21 cellular contexts compared by ENCODE assay signal in the genomic region with DNA sequence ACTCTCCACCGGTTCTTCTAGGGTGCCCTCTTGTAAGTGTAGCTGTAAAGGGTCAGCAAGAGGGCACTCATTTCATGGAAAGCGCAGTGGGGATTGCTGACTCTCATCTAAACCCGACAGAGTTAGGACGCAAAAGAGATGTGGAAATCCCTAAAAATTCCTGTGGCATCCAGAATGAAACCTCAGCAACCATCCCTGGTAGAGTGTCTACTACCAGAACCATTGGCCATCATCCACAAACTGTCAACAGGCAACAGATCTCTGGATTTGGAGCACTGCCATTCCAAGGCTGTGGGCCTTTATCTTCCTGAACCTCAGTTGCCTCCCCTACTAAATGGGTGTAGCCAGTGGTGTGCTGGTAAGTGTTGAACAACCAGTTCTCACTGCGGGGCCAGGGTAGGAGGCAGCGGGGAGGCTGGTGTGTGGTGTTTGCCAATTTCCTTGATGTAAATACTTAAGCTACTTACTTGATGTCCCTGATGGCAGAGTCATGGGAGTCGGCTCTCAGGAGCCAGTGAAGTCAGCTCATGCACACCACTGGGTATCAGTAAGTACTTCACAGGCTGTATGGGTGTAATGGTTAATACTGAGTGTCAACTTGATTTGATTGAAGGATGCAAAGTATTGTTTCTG.
"Had no signal": no experiment of that assay in that cellular context is flagged by ENCODE, and none has a peak within 500 bp of the region (broad histone marks: within the 10 kb centered on the region; RNA-seq: fewer than 3 reads in every experiment).

No MANE protein-coding gene starts in this region.

- H3K9me3 ChIP-seq: mucosa of descending colon, right atrium auricular region had no signal

- H3K9me3 Mint-ChIP-seq: activated B cell treated with CpG ODN at 0.5 μM for 24 hours; activated CD8-positive, alpha-beta T cell treated with anti-CD3 and anti-CD28 coated beads for 36 hours; activated naive CD4-positive, alpha-beta T cell treated with anti-CD3 and anti-CD28 coated beads, Interleukin-2, amount 50 U/mL, for 72 hours; activated T-cell treated with anti-CD3 and anti-CD28 coated beads, Interleukin-2, amount 50 U/mL, for 4 hours; effector memory CD8-positive, alpha-beta T cell had no signal

- H3K27ac ChIP-seq: coronary artery, right atrium auricular region had no signal

- H3K36me3 ChIP-seq: right atrium auricular region had no signal

- H3K36me3 Mint-ChIP-seq: activated naive CD4-positive, alpha-beta T cell treated with anti-CD3 and anti-CD28 coated beads, Interleukin-2, amount 50 U/mL, for 72 hours; naive thymus-derived CD4-positive, alpha-beta T cell had no signal

- H3K27me3 ChIP-seq: right atrium auricular region had no signal

- FAIRE-seq: islet of Langerhans had no signal

- H3K4me3 ChIP-seq: coronary artery, mucosa of descending colon, right atrium auricular region, skin epidermis had no signal

- H3K4me1 Mint-ChIP-seq: activated B cell treated with CpG ODN at 0.5 μM for 24 hours had no signal

- H3K4me3 Mint-ChIP-seq: activated B cell treated with CpG ODN at 0.5 μM for 24 hours; activated CD8-positive, alpha-beta T cell treated with anti-CD3 and anti-CD28 coated beads for 36 hours; activated T-cell treated with anti-CD3 and anti-CD28 coated beads, Interleukin-2, amount 50 U/mL, for 4 hours; brain; effector memory CD8-positive, alpha-beta T cell; naive thymus-derived CD4-positive, alpha-beta T cell had no signal

- H3K27ac Mint-ChIP-seq: activated B cell treated with CpG ODN at 0.5 μM for 24 hours; activated CD8-positive, alpha-beta T cell treated with anti-CD3 and anti-CD28 coated beads for 36 hours; activated naive CD4-positive, alpha-beta T cell treated with anti-CD3 and anti-CD28 coated beads, Interleukin-2, amount 50 U/mL, for 72 hours; brain; naive thymus-derived CD4-positive, alpha-beta T cell had no signal

- H3K4me1 ChIP-seq: right atrium auricular region had no signal

- H3K27me3 Mint-ChIP-seq: activated B cell treated with CpG ODN at 0.5 μM for 24 hours; activated CD8-positive, alpha-beta T cell treated with anti-CD3 and anti-CD28 coated beads for 36 hours; brain had no signal

- DNase-seq: activated B cell treated with CpG ODN at 0.5 μM for 24 hours; activated CD4-positive, alpha-beta T cell treated with anti-CD3 and anti-CD28 coated beads for 48 hours; activated CD8-positive, alpha-beta T cell treated with anti-CD3 and anti-CD28 coated beads for 36 hours; activated effector memory CD4-positive, alpha-beta T cell treated with anti-CD3 and anti-CD28 coated beads, Interleukin-2, amount 50 U/mL, for 16 hours; activated T-cell treated with anti-CD3 and anti-CD28 coated beads, Interleukin-2, amount 50 U/mL, for 4 hours; central memory CD4-positive, alpha-beta T cell; effector memory CD8-positive, alpha-beta T cell; mammary epithelial cell; mucosa of descending colon; naive thymus-derived CD4-positive, alpha-beta T cell; occipital lobe; stimulated activated CD4-positive, alpha-beta T cell treated with anti-CD3 and anti-CD28 coated beads, Interleukin-4, amount 100 ng/mL, for 24 hours; stimulated activated naive CD4-positive, alpha-beta T cell treated with Interleukin-2 at 50 U/mL for 16 hours; T-helper 2 cell; trophoblast cell had no signal
